Comparison of ENCODE assay signal across 8 cellular contexts in genomic region chr1:227999056-227999930, GRCh38.
DNase-seq lines count a peak whose midpoint lies in the region; ATAC-seq and TF ChIP-seq lines count a peak whose summit lies in the region.

No MANE protein-coding gene starts in this region.

- no peak for ATAC-seq in GM19324 (IDR thresholded peaks at IDR 0.05; ENCODE audit: low FRiP score, unreplicated experiment)

- DNase-seq in GM12864 (ENCODE audit: low read depth) (peak; percentile 22), HFF-Myc (ENCODE audit: extremely low read depth, low read depth) (peak; percentile 25), NB4 (ENCODE audit: low read depth) (peak; percentile 78), T-helper 1 cell (peak in 4 of 5 donors; percentile 43 to 68 (median 52)), amniotic stem cell (lab: John Stamatoyannopoulos, UW) (peak; percentile 53), hepatic stellate cell (ENCODE audit: low spot score) (peak; percentile 83)
- peak; percentile 46 for DNase-seq in stimulated activated CD4-positive, alpha-beta T cell treated with anti-CD3 and anti-CD28 coated beads, Interleukin-12 subunit alpha, Interleukin-12 subunit beta, amount 100 ng/mL, for 4 hours

- no peak overlapping the region for H3K4me3 ChIP-seq in GM12864 (ENCODE audit: low read depth, low read length)
- no peak overlapping the region for H3K4me3 ChIP-seq in HFF-Myc (replicated peaks; ENCODE audit: low read depth, low read length)
- no peak overlapping the region for H3K4me3 ChIP-seq in NB4 (ENCODE audit: low read depth, low read length)

- peak; percentile 90 for TF ChIP-seq CTCF in GM12864 (IDR thresholded peaks at IDR 0.05; ENCODE audit: low read depth, low read length, missing control alignments)
- peak; percentile 83 for TF ChIP-seq CTCF in HFF-Myc (IDR thresholded peaks at IDR 0.05; ENCODE audit: low read depth, low read length, missing control alignments)
- peak; percentile 89 for TF ChIP-seq CTCF in NB4 (IDR thresholded peaks at IDR 0.05; ENCODE audit: low read depth, low read length)

- TF ChIP-seq POLR2A in NB4 (IDR thresholded peaks at IDR 0.05; ENCODE audit: extremely low read depth, insufficient read length) = no peak

Comparison
In these comparisons a context has a peak if more than half of its experiments do, and no peak if none do; other contexts are left out.
1. DNase-seq: peak in every context shown above with its lines; median percentile 83 in hepatic stellate cell; 78 in NB4; 53 in amniotic stem cell; 52 in T-helper 1 cell; 46 in stimulated activated CD4-positive, alpha-beta T cell treated with anti-CD3 and anti-CD28 coated beads, Interleukin-12 subunit alpha, Interleukin-12 subunit beta, amount 100 ng/mL, for 4 hours; 25 in HFF-Myc; 22 in GM12864.